2 cellular contexts compared by ENCODE assay signal in the genomic region with DNA sequence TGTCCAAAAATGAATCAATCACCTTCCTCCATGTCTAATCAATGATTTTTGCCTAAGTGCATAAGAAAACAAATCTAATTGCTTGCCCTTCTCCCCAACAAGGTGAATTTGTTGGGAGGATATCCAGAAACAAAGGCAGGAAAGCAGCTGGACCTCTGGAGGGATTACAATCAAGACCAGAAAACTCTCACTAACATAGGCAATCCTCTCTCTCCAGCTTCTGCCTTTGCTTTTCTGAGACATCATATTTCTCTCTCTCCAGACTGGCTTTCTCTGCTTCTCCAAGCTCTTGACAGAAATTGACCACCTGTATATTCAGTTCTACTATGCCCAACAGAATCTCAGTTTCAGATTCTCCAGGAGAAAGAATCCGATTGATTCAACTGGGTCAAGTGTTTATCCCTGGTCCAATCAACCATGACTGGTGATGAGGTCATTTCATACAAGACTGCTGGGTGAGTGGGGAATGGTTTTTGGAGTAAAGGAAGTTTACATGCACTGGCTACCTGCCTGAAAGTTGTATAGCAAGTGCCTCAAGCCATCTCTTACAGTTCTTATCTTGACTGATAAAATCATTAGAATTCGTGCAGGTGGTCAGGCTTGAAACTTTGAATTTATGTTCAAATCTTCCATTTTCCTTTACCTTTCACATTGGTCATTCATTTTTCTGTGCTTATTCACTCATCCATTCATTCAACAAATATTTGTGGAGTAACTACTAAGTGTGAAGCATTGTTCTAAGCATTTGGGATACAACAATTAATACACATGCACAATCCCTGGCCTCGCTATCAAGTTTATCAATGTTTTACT.
TF ChIP-seq lines count a peak whose summit lies in the region.

No MANE protein-coding gene starts in this region.

TF ChIP-seq in IMR-90, 13 proteins besides CTCF, POLR2A, EP300 and RAD21:
- TF ChIP-seq RCOR1 (IDR thresholded peaks at IDR 0.05; ENCODE audit: insufficient replicate concordance, low read length) (no peak), SMC3 (IDR thresholded peaks at IDR 0.05; ENCODE audit: low read depth, low read length) (no peak), CEBPB (IDR thresholded peaks at IDR 0.05; ENCODE audit: low read depth, low read length) (no peak), NFE2L2 (IDR thresholded peaks at IDR 0.05; ENCODE audit: low read depth, low read length) (no peak), MAZ (IDR thresholded peaks at IDR 0.05; ENCODE audit: borderline replicate concordance, low read depth, low read length) (no peak), FOS (IDR thresholded peaks at IDR 0.05; ENCODE audit: low read depth, low read length) (no peak), ELK1 (IDR thresholded peaks at IDR 0.05; ENCODE audit: borderline replicate concordance, low read depth, low read length) (no peak), MXI1 (IDR thresholded peaks at IDR 0.05; ENCODE audit: borderline replicate concordance, low read depth, low read length) (no peak), BHLHE40 (IDR thresholded peaks at IDR 0.05; ENCODE audit: low read depth, low read length) (no peak)
TF ChIP-seq in IMR-90: peak in this region for 0.

TF ChIP-seq in K562, 482 proteins besides CTCF, POLR2A, EP300 and RAD21:
- TF ChIP-seq, protein P1, sequence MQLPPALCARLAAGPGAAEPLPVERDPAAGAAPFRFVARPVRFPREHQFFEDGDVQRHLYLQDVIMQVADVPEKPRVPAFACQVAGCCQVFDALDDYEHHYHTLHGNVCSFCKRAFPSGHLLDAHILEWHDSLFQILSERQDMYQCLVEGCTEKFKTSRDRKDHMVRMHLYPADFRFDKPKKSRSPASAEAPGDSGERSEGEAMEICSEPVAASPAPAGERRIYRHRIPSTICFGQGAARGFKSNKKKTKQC (CRISPR knock-in tag; IDR thresholded peaks at IDR 0.05): no peak
- TF ChIP-seq ZNF184 (CRISPR knock-in tag; IDR thresholded peaks at IDR 0.05) (no peak), MIER1 (IDR thresholded peaks at IDR 0.05; ENCODE audit: low read depth) (no peak), KDM1A (IDR thresholded peaks at IDR 0.05) (no peak), PRMT5 (CRISPR knock-in tag; IDR thresholded peaks at IDR 0.05) (no peak), SIRT6 (IDR thresholded peaks at IDR 0.05; ENCODE audit: low read depth, low read length) (no peak), ZSCAN29 (IDR thresholded peaks at IDR 0.05) (no peak)
- TF ChIP-seq, protein P2, sequence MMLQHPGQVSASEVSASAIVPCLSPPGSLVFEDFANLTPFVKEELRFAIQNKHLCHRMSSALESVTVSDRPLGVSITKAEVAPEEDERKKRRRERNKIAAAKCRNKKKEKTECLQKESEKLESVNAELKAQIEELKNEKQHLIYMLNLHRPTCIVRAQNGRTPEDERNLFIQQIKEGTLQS (IDR thresholded peaks at IDR 0.05): peak; percentile 34; the same call in 1 of the 2 replicates
- TF ChIP-seq, protein P2 (CRISPR knock-in tag; conservative IDR thresholded peaks at IDR 0.05): no peak
